Comparison of ENCODE assay signal across 10 cellular contexts in the genomic region with DNA sequence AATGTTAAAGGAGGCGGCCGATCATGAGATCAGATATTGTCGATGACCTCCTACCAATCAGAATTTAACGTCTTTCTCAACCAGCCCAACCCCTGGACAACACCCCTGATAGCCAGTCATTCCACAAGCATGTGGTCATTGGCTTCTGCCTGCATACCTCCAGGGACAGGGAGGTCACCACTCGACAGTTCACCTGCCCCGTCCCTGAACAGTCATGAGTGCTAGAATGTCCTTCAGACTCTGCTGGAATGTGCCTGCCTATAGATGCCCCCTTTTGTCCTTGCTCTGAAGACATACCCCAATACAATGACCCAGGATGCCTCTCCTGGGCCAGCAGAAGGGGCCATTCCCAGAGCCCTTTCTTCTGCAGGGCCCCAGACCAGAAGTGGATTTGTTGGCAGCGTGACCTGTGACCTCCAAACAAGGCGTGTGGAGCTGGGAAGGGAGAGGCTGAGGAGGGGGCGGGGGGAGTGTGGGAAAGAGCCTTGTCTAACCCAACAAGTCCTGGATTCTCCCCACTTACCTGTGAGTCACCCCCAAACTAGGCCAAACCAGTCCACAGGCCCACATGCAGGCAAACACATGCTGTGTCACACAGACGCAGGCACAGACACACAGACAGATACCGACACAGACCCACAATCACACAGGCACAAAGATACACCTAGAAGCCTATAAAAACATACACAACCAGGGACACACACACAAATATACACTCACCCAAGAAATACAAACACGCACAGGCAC. TPM values are rescaled to one million over a fixed set of nuclear protein-coding genes. Genes with fewer than 3 reads are reported as not detected.
DNase-seq lines count a peak whose midpoint lies in the region; ATAC-seq, FAIRE-seq and TF ChIP-seq lines count a peak whose summit lies in the region.
"Had no signal": no experiment of that assay in that cellular context is flagged by ENCODE, and none has a peak within 500 bp of the region (broad histone marks: within the 10 kb centered on the region; RNA-seq: fewer than 3 reads in every experiment).

No MANE protein-coding gene starts in this region.

- H3K36me3 ChIP-seq in endothelial cell of umbilical vein (ENCODE audit: control insufficient read depth in 2 of 2, extremely low read depth in 1 of 2, insufficient read depth in 2 of 2, low read length in 2 of 2): no peaks in the 10 kb centered on the region

- no peak overlapping the region for H3K4me3 Mint-ChIP-seq in stimulated activated effector memory CD8-positive, alpha-beta T cell treated with anti-CD3 and anti-CD28 coated beads, Interleukin-12 subunit alpha, Interleukin-12 subunit beta, amount 100 ng/mL, for 72 hours

- peak overlapping the region; percentile 51 for H3K27ac ChIP-seq in endothelial cell of umbilical vein (ENCODE audit: insufficient read depth, low read depth, low read length)
- H3K27ac ChIP-seq: testis had no signal

- no peak for FAIRE-seq in endothelial cell of umbilical vein (lab: Jason Lieb, UNC)

- H3K79me2 ChIP-seq in endothelial cell of umbilical vein (ENCODE audit: control insufficient read depth, insufficient read depth, low read length): no peaks in the 10 kb centered on the region

- H2AFZ ChIP-seq in endothelial cell of umbilical vein (ENCODE audit: low read depth, low read length): no peak overlapping the region

- no peak for TF ChIP-seq POLR2A in endothelial cell of umbilical vein (IDR thresholded peaks at IDR 0.05; ENCODE audit: low read depth, low read length)

- no peaks in the 10 kb centered on the region for H3K9me1 ChIP-seq in endothelial cell of umbilical vein (replicated peaks; ENCODE audit: control insufficient read depth, extremely low read depth, insufficient read depth, low read length)

- ATAC-seq in stimulated activated effector memory CD8-positive, alpha-beta T cell treated with anti-CD3 and anti-CD28 coated beads, Interleukin-12 subunit alpha, Interleukin-12 subunit beta, amount 100 ng/mL, for 72 hours: peak; percentile 37
- ATAC-seq in HG03342 (IDR thresholded peaks at IDR 0.05; ENCODE audit: unreplicated experiment): no peak
- ATAC-seq in HG02852 (IDR thresholded peaks at IDR 0.05; ENCODE audit: unreplicated experiment): no peak

- no peaks in the 10 kb centered on the region for H3K36me3 Mint-ChIP-seq in stimulated activated effector memory CD8-positive, alpha-beta T cell treated with anti-CD3 and anti-CD28 coated beads, Interleukin-12 subunit alpha, Interleukin-12 subunit beta, amount 100 ng/mL, for 72 hours

- H3K4me3 ChIP-seq in endothelial cell of umbilical vein (replicated peaks in 1 of 3; ENCODE audit: insufficient read depth in 1 of 3, low read depth in 1 of 3, low read length in 3 of 3): no peak overlapping the region
- H3K4me3 ChIP-seq: testis had no signal

- no peaks in the 10 kb centered on the region for H3K9me3 ChIP-seq in endothelial cell of umbilical vein (replicated peaks; ENCODE audit: control insufficient read depth, insufficient read depth, low read length)
- H3K9me3 ChIP-seq: testis had no signal

- no peaks in the 10 kb centered on the region for H3K9me3 Mint-ChIP-seq in stimulated activated effector memory CD8-positive, alpha-beta T cell treated with anti-CD3 and anti-CD28 coated beads, Interleukin-12 subunit alpha, Interleukin-12 subunit beta, amount 100 ng/mL, for 72 hours

- H3K27me3 ChIP-seq in endothelial cell of umbilical vein (ENCODE audit: control insufficient read depth in 2 of 2, insufficient read depth in 2 of 2, low read length in 2 of 2): no peaks in the 10 kb centered on the region
- H3K27me3 ChIP-seq: testis had no signal

- POLR2A ChIA-PET in endothelial cell of umbilical vein (lab: Charles Lee): no interaction called here

- H4K20me1 ChIP-seq in endothelial cell of umbilical vein (replicated peaks; ENCODE audit: control insufficient read depth, extremely low read depth, insufficient read depth, low read length): no peaks in the 10 kb centered on the region

- CTCF ChIA-PET in endothelial cell of umbilical vein (lab: Charles Lee): interaction anchor here (1.1 to 1.5 kb wide), 2 partner anchors 12 to 65 kb away, joined by 3 to 5 read pairs; no protein-coding TSS in a partner anchor

- peak overlapping the region; percentile 1 for H3K27ac Mint-ChIP-seq in stimulated activated effector memory CD8-positive, alpha-beta T cell treated with anti-CD3 and anti-CD28 coated beads, Interleukin-12 subunit alpha, Interleukin-12 subunit beta, amount 100 ng/mL, for 72 hours

- intact Hi-C loops in endothelial cell of umbilical vein (cut with micrococcal nuclease): no loop called here

- no peak for TF ChIP-seq CTCF in endothelial cell of umbilical vein (IDR thresholded peaks at IDR 0.05; ENCODE audit: extremely low read depth in 1 of 2, insufficient read depth in 1 of 2, low read depth in 1 of 2, low read length in 2 of 2)

- no TSS peak for BruUV-seq in endothelial cell of umbilical vein (replicated peaks; lab: Mats Ljungman, UMichigan)

- no peak overlapping the region for H3K9ac ChIP-seq in endothelial cell of umbilical vein (replicated peaks; ENCODE audit: extremely low read depth, insufficient read depth, low read length)

- H3K4me1 ChIP-seq in endothelial cell of umbilical vein (ENCODE audit: control insufficient read depth, extremely low read depth, insufficient read depth, low read length): peaks cover 15% of the 10 kb centered on the region
- H3K4me1 ChIP-seq: testis had no signal

- dilution Hi-C loops in endothelial cell of umbilical vein (cut with MboI; ENCODE audit: extremely low pct_ligation_motif_present, low sequenced_read_pairs): no loop called here

- DNase-seq in HuH-7.5 (ENCODE audit: low spot score) (peak; percentile 86), endothelial cell of umbilical vein (ENCODE audit: low read depth, low spot score) (no peak), NCI-H1436 treated with DMSO at 0.1 percent for 48 hours (lab: John Stamatoyannopoulos, UW) (no peak)
- DNase-seq in stimulated activated effector memory CD8-positive, alpha-beta T cell treated with anti-CD3 and anti-CD28 coated beads, Interleukin-12 subunit alpha, Interleukin-12 subunit beta, amount 100 ng/mL, for 72 hours (ENCODE audit: low spot score in 2 of 2): no peak
- DNase-seq: activated CD4-positive, CD25-positive, alpha-beta regulatory T cell treated with anti-CD3 and anti-CD28 coated beads, Interleukin-2, amount 50 U/mL, for 72 hours; testis had no signal

- H3K4me2 ChIP-seq in endothelial cell of umbilical vein (ENCODE audit: insufficient read depth, low read length): no peak overlapping the region

- H3K4me1 Mint-ChIP-seq in stimulated activated effector memory CD8-positive, alpha-beta T cell treated with anti-CD3 and anti-CD28 coated beads, Interleukin-12 subunit alpha, Interleukin-12 subunit beta, amount 100 ng/mL, for 72 hours: peaks cover 11% of the 10 kb centered on the region

TF ChIP-seq in endothelial cell of umbilical vein, 7 proteins besides CTCF, POLR2A, EP300 and RAD21 (continues in another document):
- no peak for TF ChIP-seq POLR2AphosphoS5 (IDR thresholded peaks at IDR 0.05; ENCODE audit: insufficient read depth, low read depth, low read length)

RNA-seq across cellular contexts. Expression of a gene that starts 2.2 kb away (rescaled TPM):
- total RNA-seq in endothelial cell of umbilical vein: not detected in 2 replicates
- not detected in 2 replicates for polyA plus RNA-seq in endothelial cell of umbilical vein
- polyA plus RNA-seq in endothelial cell of umbilical vein (2011; cell fraction: cytosol; rRNA removed): not detected in 2 replicates
- not detected in 2 replicates for polyA plus RNA-seq in endothelial cell of umbilical vein (2011; cell fraction: nucleus; rRNA removed)
- not detected in 2 replicates for polyA plus RNA-seq in endothelial cell of umbilical vein (2012)
- not detected in 2 replicates for polyA minus RNA-seq in endothelial cell of umbilical vein
- 1.3 TPM for polyA minus RNA-seq in endothelial cell of umbilical vein (2011; cell fraction: cytosol; rRNA and poly(A)+ RNA removed)
- not detected in 2 replicates for polyA minus RNA-seq in endothelial cell of umbilical vein (2011; cell fraction: nucleus; rRNA and poly(A)+ RNA removed)
- total RNA-seq: fibroblast of villous mesenchyme had no signal

RNA-seq across cellular contexts. Expression of a gene that starts 20.8 kb away (rescaled TPM):
- not detected in 2 replicates for total RNA-seq in endothelial cell of umbilical vein
- polyA plus RNA-seq in endothelial cell of umbilical vein: not detected in 2 replicates
- not detected in 2 replicates for polyA plus RNA-seq in endothelial cell of umbilical vein (2011; cell fraction: cytosol; rRNA removed)
- polyA plus RNA-seq in endothelial cell of umbilical vein (2011; cell fraction: nucleus; rRNA removed): not detected in 2 replicates
- not detected in 2 replicates for polyA plus RNA-seq in endothelial cell of umbilical vein (2012)
- polyA minus RNA-seq in endothelial cell of umbilical vein: not detected in 2 replicates
- not detected for polyA minus RNA-seq in endothelial cell of umbilical vein (2011; cell fraction: cytosol; rRNA and poly(A)+ RNA removed)
- polyA minus RNA-seq in endothelial cell of umbilical vein (2011; cell fraction: nucleus; rRNA and poly(A)+ RNA removed): not detected in 2 replicates
- total RNA-seq: fibroblast of villous mesenchyme had no signal

RNA-seq across cellular contexts. Expression of a gene that starts 34.0 kb away (rescaled TPM):
- total RNA-seq in endothelial cell of umbilical vein: not detected in 2 replicates
- not detected in 2 replicates for polyA plus RNA-seq in endothelial cell of umbilical vein
- polyA plus RNA-seq in endothelial cell of umbilical vein (2011; cell fraction: cytosol; rRNA removed): not detected in 2 replicates
- polyA plus RNA-seq in endothelial cell of umbilical vein (2011; cell fraction: nucleus; rRNA removed): not detected in 2 replicates
- not detected in 2 replicates for polyA plus RNA-seq in endothelial cell of umbilical vein (2012)
- polyA minus RNA-seq in endothelial cell of umbilical vein: 1.1 and 2.9 TPM in 2 replicates
- polyA minus RNA-seq in endothelial cell of umbilical vein (2011; cell fraction: cytosol; rRNA and poly(A)+ RNA removed): not detected
- polyA minus RNA-seq in endothelial cell of umbilical vein (2011; cell fraction: nucleus; rRNA and poly(A)+ RNA removed): not detected in 2 replicates
- total RNA-seq: fibroblast of villous mesenchyme had no signal

RNA-seq across cellular contexts. Expression of a gene that starts 45.3 kb away (rescaled TPM):
- 11.9 and 15.6 TPM in 2 replicates for total RNA-seq in endothelial cell of umbilical vein
- polyA plus RNA-seq in endothelial cell of umbilical vein: 14.6 and 14.8 TPM in 2 replicates
- polyA plus RNA-seq in endothelial cell of umbilical vein (2011; cell fraction: cytosol; rRNA removed): 6.9 and 10.7 TPM in 2 replicates
- 87.9 and 92.8 TPM in 2 replicates for polyA plus RNA-seq in endothelial cell of umbilical vein (2011; cell fraction: nucleus; rRNA removed)
- 8.7 and 8.9 TPM in 2 replicates for polyA plus RNA-seq in endothelial cell of umbilical vein (2012)
- polyA minus RNA-seq in endothelial cell of umbilical vein: 11.1 and 13.5 TPM in 2 replicates
- 19.5 TPM for polyA minus RNA-seq in endothelial cell of umbilical vein (2011; cell fraction: cytosol; rRNA and poly(A)+ RNA removed)
- 10.3 and 17.6 TPM in 2 replicates for polyA minus RNA-seq in endothelial cell of umbilical vein (2011; cell fraction: nucleus; rRNA and poly(A)+ RNA removed)

RNA-seq across cellular contexts. Expression of a gene that starts 58.9 kb away (rescaled TPM):
- not detected in 2 replicates for total RNA-seq in endothelial cell of umbilical vein
- 0.10 and 0.11 TPM in 2 replicates for polyA plus RNA-seq in endothelial cell of umbilical vein
- 0.01 TPM in 1 of 2 replicates, not detected in the other for polyA plus RNA-seq in endothelial cell of umbilical vein (2011; cell fraction: cytosol; rRNA removed)
- not detected in 2 replicates for polyA plus RNA-seq in endothelial cell of umbilical vein (2011; cell fraction: nucleus; rRNA removed)
- polyA plus RNA-seq in endothelial cell of umbilical vein (2012): not detected in 2 replicates
- polyA minus RNA-seq in endothelial cell of umbilical vein: not detected in 2 replicates
- polyA minus RNA-seq in endothelial cell of umbilical vein (2011; cell fraction: cytosol; rRNA and poly(A)+ RNA removed): not detected
- polyA minus RNA-seq in endothelial cell of umbilical vein (2011; cell fraction: nucleus; rRNA and poly(A)+ RNA removed): not detected in 2 replicates
- total RNA-seq: fibroblast of villous mesenchyme, mononuclear cell had no signal
